In the genomic region with DNA sequence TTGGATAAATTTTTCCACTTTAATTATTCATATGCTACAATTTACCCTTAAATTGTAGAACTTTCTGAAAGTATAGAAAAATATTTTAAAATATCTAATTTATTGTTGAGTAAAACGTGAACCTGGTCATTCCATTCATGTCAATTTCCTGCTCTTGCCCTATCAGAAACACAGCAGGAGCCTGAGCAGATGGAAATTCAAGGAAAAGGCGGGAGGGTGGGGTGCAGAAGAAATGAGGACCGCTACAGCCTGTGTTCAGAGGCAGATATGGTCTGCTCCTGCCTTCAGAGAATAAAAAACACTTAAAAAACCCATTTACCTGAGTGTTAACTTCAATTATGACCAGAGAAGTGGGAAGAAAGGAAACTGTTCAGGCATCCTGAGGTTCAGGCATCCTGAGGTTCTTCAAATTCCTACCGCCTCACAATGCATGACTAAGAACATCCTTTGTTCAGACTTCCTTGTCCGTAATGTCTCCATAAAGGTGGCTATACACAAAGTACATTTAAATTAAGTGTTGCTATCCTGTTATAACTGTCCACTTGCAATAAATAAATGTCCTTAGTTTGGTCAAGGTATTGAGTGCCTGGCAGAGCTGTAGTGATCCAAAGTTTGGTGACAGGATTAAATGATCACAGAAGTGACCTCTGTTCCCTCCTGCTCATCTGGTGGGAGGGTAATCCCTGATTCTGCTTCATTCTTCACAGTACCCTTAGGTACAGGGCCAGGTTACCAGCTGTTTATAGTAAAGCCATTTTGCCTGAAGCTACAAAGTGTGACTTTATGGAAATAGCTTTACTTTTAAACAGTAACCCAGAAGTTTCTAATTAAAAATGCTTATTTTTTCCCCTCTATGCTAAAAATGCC, we compare ENCODE assay signal across 9 cellular contexts.
DNase-seq lines count a peak whose midpoint lies in the region; ATAC-seq, FAIRE-seq and TF ChIP-seq lines count a peak whose summit lies in the region.
"Had no signal": no experiment of that assay in that cellular context is flagged by ENCODE, and none has a peak within 500 bp of the region (broad histone marks: within the 10 kb centered on the region; RNA-seq: fewer than 3 reads in every experiment).

No MANE protein-coding gene starts in this region.

- TF ChIP-seq POLR2A in testis (IDR thresholded peaks at IDR 0.05) = no peak

- FAIRE-seq in GM19239 (lab: Jason Lieb, UNC) = no peak

- H3K36me3 Mint-ChIP-seq in activated naive CD8-positive, alpha-beta T cell treated with anti-CD3 and anti-CD28 coated beads, Interleukin-2, amount 50 U/mL, for 24 hours (ENCODE audit: low read depth) = peaks cover 23% of the 10 kb centered on the region

- no peak overlapping the region for H3K27ac ChIP-seq in testis

- peaks cover 9% of the 10 kb centered on the region for H3K9me3 Mint-ChIP-seq in activated naive CD8-positive, alpha-beta T cell treated with anti-CD3 and anti-CD28 coated beads, Interleukin-2, amount 50 U/mL, for 24 hours

- no peaks in the 10 kb centered on the region for H3K4me1 ChIP-seq in testis

- no peak overlapping the region for H3K4me3 ChIP-seq in testis

- intact Hi-C loops in testis (cut with DNase I; ENCODE audit: low total_unique reads) = no loop called here

- H3K36me3 ChIP-seq in testis (ENCODE audit: low read depth, missing control alignments) = no peaks in the 10 kb centered on the region

- H3K27ac Mint-ChIP-seq in activated naive CD8-positive, alpha-beta T cell treated with anti-CD3 and anti-CD28 coated beads, Interleukin-2, amount 50 U/mL, for 24 hours = no peak overlapping the region

- TF ChIP-seq CTCF in testis (IDR thresholded peaks at IDR 0.05) = no peak

- H3K9me3 ChIP-seq in testis = no peaks in the 10 kb centered on the region

- H3K4me3 Mint-ChIP-seq in activated naive CD8-positive, alpha-beta T cell treated with anti-CD3 and anti-CD28 coated beads, Interleukin-2, amount 50 U/mL, for 24 hours = no peak overlapping the region

- no peaks in the 10 kb centered on the region for H3K27me3 Mint-ChIP-seq in activated naive CD8-positive, alpha-beta T cell treated with anti-CD3 and anti-CD28 coated beads, Interleukin-2, amount 50 U/mL, for 24 hours

- WGBS in testis, 2 donors = 91% methylated on average over 5 of the region's 5 CpGs

- H3K4me1 Mint-ChIP-seq in activated naive CD8-positive, alpha-beta T cell treated with anti-CD3 and anti-CD28 coated beads, Interleukin-2, amount 50 U/mL, for 24 hours = no peaks in the 10 kb centered on the region

- peak; percentile 38 for ATAC-seq in GM21717 (IDR thresholded peaks at IDR 0.05; ENCODE audit: unreplicated experiment)
- peak; percentile 24 for ATAC-seq in HG03558 (IDR thresholded peaks at IDR 0.05; ENCODE audit: extremely low read depth, unreplicated experiment)
- no peak for ATAC-seq in activated naive CD8-positive, alpha-beta T cell treated with anti-CD3 and anti-CD28 coated beads, Interleukin-2, amount 50 U/mL, for 24 hours

- DNase-seq in ELF-1 (ENCODE audit: low read depth, low spot score) (peak; percentile 19), iPS DF 19.7 (ENCODE audit: low read depth, low spot score) (peak; percentile 25), GM19239 (ENCODE audit: insufficient read length, low spot score) (no peak), testis (no peak)
- DNase-seq in stimulated activated naive CD4-positive, alpha-beta T cell (lab: John Stamatoyannopoulos, UW) = no peak
- DNase-seq in activated naive CD8-positive, alpha-beta T cell treated with anti-CD3 and anti-CD28 coated beads, Interleukin-2, amount 50 U/mL, for 24 hours = no peak
- DNase-seq: NCI-H187 had no signal

- no peaks in the 10 kb centered on the region for H3K27me3 ChIP-seq in testis

Comparison
In these comparisons a context has a peak if more than half of its experiments do, and no peak if none do; other contexts are left out.
1. DNase-seq: peak in ELF-1 (single experiment) and iPS DF 19.7 (single experiment); none in GM19239 (single experiment), testis (single experiment), stimulated activated naive CD4-positive, alpha-beta T cell (0 of 6) and activated naive CD8-positive, alpha-beta T cell treated with anti-CD3 and anti-CD28 coated beads, Interleukin-2, amount 50 U/mL, for 24 hours (single experiment).